8 cellular contexts compared by ENCODE assay signal in the genomic region with DNA sequence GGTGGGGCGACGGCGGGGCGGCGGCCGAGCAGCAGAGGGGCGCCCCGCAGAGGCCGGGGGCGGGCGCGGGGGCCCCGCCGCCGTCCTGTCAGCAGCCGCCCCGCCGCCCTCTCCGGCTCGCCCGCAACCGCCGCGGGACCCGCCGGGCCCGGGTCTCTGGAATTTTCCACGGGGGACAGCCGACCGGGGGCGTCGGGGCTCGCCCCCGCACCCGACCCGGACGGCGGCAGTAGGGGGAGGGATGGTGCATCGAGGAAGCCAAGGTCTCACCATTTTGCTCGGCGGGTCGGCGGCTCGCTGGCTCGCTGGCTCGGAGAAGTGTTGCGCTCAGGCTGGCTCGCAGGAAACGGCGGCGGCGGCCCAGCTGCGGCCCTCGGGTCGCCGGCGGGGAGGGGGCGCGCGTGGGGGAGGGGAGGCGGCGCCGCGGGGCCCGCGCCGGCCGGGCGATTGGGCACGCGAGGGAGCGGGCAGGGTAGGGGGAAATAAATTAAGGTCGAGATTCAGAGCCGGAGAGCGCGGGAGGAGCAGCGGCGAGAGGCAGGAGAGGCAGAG. TPM values are rescaled to one million over a fixed set of nuclear protein-coding genes. Genes with fewer than 3 reads are reported as not detected.
DNase-seq lines count a peak whose midpoint lies in the region; ATAC-seq and TF ChIP-seq lines count a peak whose summit lies in the region.

No MANE protein-coding gene starts in this region.

- peaks cover 5% of the 10 kb centered on the region for H3K27me3 Mint-ChIP-seq in activated CD4-positive, alpha-beta T cell treated with anti-CD3 and anti-CD28 coated beads, Interleukin-2, amount 10 ng/mL, durations not matched to agents 24 days and 14 days

- no peak for TF ChIP-seq CTCF in 22Rv1 (IDR thresholded peaks at IDR 0.05)

- H3K9me3 ChIP-seq in duodenal mucosa (ENCODE audit: control insufficient read depth in 1 of 2, low read length in 2 of 2) (no peaks in the 10 kb centered on the region), mucosa of rectum (ENCODE audit: control insufficient read depth in 2 of 2, low read length in 2 of 2) (no peaks in the 10 kb centered on the region)

- no peaks in the 10 kb centered on the region for H3K9me3 Mint-ChIP-seq in activated CD4-positive, alpha-beta T cell treated with anti-CD3 and anti-CD28 coated beads, Interleukin-2, amount 10 ng/mL, durations not matched to agents 24 days and 14 days
- H3K9me3 Mint-ChIP-seq in stimulated activated effector memory CD8-positive, alpha-beta T cell treated with anti-CD3 and anti-CD28 coated beads, Interleukin-12 subunit alpha, Interleukin-12 subunit beta, amount 100 ng/mL, for 72 hours = no peaks in the 10 kb centered on the region

- DNase-seq in activated CD4-positive, alpha-beta T cell treated with anti-CD3 and anti-CD28 coated beads, Interleukin-2, amount 10 ng/mL, durations not matched to agents 24 days and 14 days = peak; percentile 82
- DNase-seq in stimulated activated effector memory CD8-positive, alpha-beta T cell treated with anti-CD3 and anti-CD28 coated beads, Interleukin-12 subunit alpha, Interleukin-12 subunit beta, amount 100 ng/mL, for 72 hours (ENCODE audit: low spot score in 2 of 2) = peak in 1 of 2 donors; percentile 39
- DNase-seq in superior temporal gyrus (ENCODE audit: extremely low spot score) = no peak

- ATAC-seq in GM18907 (IDR thresholded peaks at IDR 0.05; ENCODE audit: unreplicated experiment) (peak; percentile 14), HG03354 (IDR thresholded peaks at IDR 0.05; ENCODE audit: poor library complexity, severe bottlenecking, unreplicated experiment) (peak; percentile 24)
- ATAC-seq in stimulated activated effector memory CD8-positive, alpha-beta T cell treated with anti-CD3 and anti-CD28 coated beads, Interleukin-12 subunit alpha, Interleukin-12 subunit beta, amount 100 ng/mL, for 72 hours = peak; percentile 27

- H3K27ac ChIP-seq in 22Rv1 (peak overlapping the region; percentile 93), duodenal mucosa (ENCODE audit: low read depth, low read length) (peak overlapping the region; percentile 97), mucosa of rectum (ENCODE audit: low read depth in 2 of 2, low read length in 2 of 2) (peak overlapping the region; percentile 99)

- H3K4me3 ChIP-seq in duodenal mucosa (ENCODE audit: low read depth in 1 of 2, low read length in 2 of 2) = peak overlapping the region; percentile 85 to 98
- H3K4me3 ChIP-seq in mucosa of rectum (ENCODE audit: low read length in 2 of 2) = peak overlapping the region; percentile 90 to 95

- H3K36me3 ChIP-seq in duodenal mucosa (ENCODE audit: control insufficient read depth in 1 of 2, insufficient read depth in 2 of 2, low read length in 2 of 2) = no peaks in the 10 kb centered on the region
- no peaks in the 10 kb centered on the region for H3K36me3 ChIP-seq in mucosa of rectum (ENCODE audit: control insufficient read depth in 2 of 2, insufficient read depth in 2 of 2, low read length in 2 of 2)

- peak overlapping the region; percentile 99 for H3K4me3 Mint-ChIP-seq in activated CD4-positive, alpha-beta T cell treated with anti-CD3 and anti-CD28 coated beads, Interleukin-2, amount 10 ng/mL, durations not matched to agents 24 days and 14 days
- no peak overlapping the region for H3K4me3 Mint-ChIP-seq in stimulated activated effector memory CD8-positive, alpha-beta T cell treated with anti-CD3 and anti-CD28 coated beads, Interleukin-12 subunit alpha, Interleukin-12 subunit beta, amount 100 ng/mL, for 72 hours

- H3K27ac Mint-ChIP-seq in activated CD4-positive, alpha-beta T cell treated with anti-CD3 and anti-CD28 coated beads, Interleukin-2, amount 10 ng/mL, durations not matched to agents 24 days and 14 days = peak overlapping the region; percentile 95
- peak overlapping the region; percentile 97 for H3K27ac Mint-ChIP-seq in stimulated activated effector memory CD8-positive, alpha-beta T cell treated with anti-CD3 and anti-CD28 coated beads, Interleukin-12 subunit alpha, Interleukin-12 subunit beta, amount 100 ng/mL, for 72 hours

- H3K9ac ChIP-seq in duodenal mucosa (ENCODE audit: low read depth in 1 of 2, low read length in 2 of 2) (peak overlapping the region; percentile 76 to 96), mucosa of rectum (ENCODE audit: low read depth in 1 of 2, low read length in 2 of 2) (peak overlapping the region; percentile 87 to 94)

- H3K27me3 ChIP-seq in duodenal mucosa (ENCODE audit: control insufficient read depth in 1 of 2, insufficient read depth in 2 of 2, low read length in 2 of 2) = no peaks in the 10 kb centered on the region
- no peaks in the 10 kb centered on the region for H3K27me3 ChIP-seq in mucosa of rectum (ENCODE audit: control insufficient read depth in 2 of 2, insufficient read depth in 2 of 2, low read length in 2 of 2)

- intact Hi-C loops in activated CD4-positive, alpha-beta T cell treated with anti-CD3 and anti-CD28 coated beads, Interleukin-2, amount 10 ng/mL, durations not matched to agents 24 days and 14 days (cut with micrococcal nuclease) = loop anchor here (1.0 to 10.0 kb wide), 10 partner anchors 16 to 855 kb away; a partner anchor contains a TSS

- peaks cover 37% of the 10 kb centered on the region for H3K4me1 Mint-ChIP-seq in activated CD4-positive, alpha-beta T cell treated with anti-CD3 and anti-CD28 coated beads, Interleukin-2, amount 10 ng/mL, durations not matched to agents 24 days and 14 days
- H3K4me1 Mint-ChIP-seq in stimulated activated effector memory CD8-positive, alpha-beta T cell treated with anti-CD3 and anti-CD28 coated beads, Interleukin-12 subunit alpha, Interleukin-12 subunit beta, amount 100 ng/mL, for 72 hours = peaks cover 30% of the 10 kb centered on the region

- H3K4me1 ChIP-seq in duodenal mucosa (ENCODE audit: control insufficient read depth in 1 of 2, insufficient read depth in 2 of 2, low read length in 2 of 2) = peaks cover 31 to 43% of the 10 kb centered on the region in 2 donors
- H3K4me1 ChIP-seq in mucosa of rectum (ENCODE audit: control insufficient read depth in 2 of 2, insufficient read depth in 2 of 2, low read length in 2 of 2) = peaks cover 28 to 31% of the 10 kb centered on the region in 2 donors

- H3K36me3 Mint-ChIP-seq in activated CD4-positive, alpha-beta T cell treated with anti-CD3 and anti-CD28 coated beads, Interleukin-2, amount 10 ng/mL, durations not matched to agents 24 days and 14 days (ENCODE audit: low read depth) = peaks cover 20% of the 10 kb centered on the region
- peaks cover 10% of the 10 kb centered on the region for H3K36me3 Mint-ChIP-seq in stimulated activated effector memory CD8-positive, alpha-beta T cell treated with anti-CD3 and anti-CD28 coated beads, Interleukin-12 subunit alpha, Interleukin-12 subunit beta, amount 100 ng/mL, for 72 hours

RNA-seq across cellular contexts. Expression of a gene that starts 0.4 kb away (rescaled TPM):
- 83.5 and 83.8 TPM in 2 replicates for total RNA-seq in activated CD4-positive, alpha-beta T cell treated with anti-CD3 and anti-CD28 coated beads, Interleukin-2, amount 10 ng/mL, durations not matched to agents 24 days and 14 days
